Comparison of ENCODE assay signal across 26 cellular contexts in the genomic region with DNA sequence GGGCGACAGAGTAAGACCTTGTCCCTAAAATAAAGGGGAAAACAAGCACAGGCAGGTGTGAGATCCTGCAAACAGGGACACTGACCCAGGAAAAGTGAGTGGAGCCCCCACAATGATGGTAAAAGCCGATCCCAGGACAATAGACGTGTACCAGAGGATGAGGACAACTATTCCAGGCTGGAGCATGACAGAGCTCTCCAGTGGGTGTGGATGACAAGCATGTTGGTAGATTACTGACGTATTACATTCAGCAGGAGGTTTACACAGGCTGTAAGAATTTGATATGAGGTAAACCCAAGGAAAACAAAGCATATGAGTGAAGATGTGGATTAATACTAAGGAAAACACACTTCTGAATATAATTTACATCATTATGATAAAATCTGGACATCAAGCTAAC. TPM values are rescaled to one million over a fixed set of nuclear protein-coding genes. Genes with fewer than 3 reads are reported as not detected.
"Had no signal": no experiment of that assay in that cellular context is flagged by ENCODE, and none has a peak within 500 bp of the region (broad histone marks: within the 10 kb centered on the region; RNA-seq: fewer than 3 reads in every experiment).

No MANE protein-coding gene starts in this region.

- H3K9me3 ChIP-seq: breast epithelium, gastrocnemius medialis, ovary, prostate gland, spleen, upper lobe of left lung had no signal

- H3K9me3 Mint-ChIP-seq: activated CD4-positive, alpha-beta T cell treated with anti-CD3 and anti-CD28 coated beads, Interleukin-2, amount 10 ng/mL, durations not matched to agents 7 days and 5 days; activated CD8-positive, alpha-beta T cell treated with anti-CD3 and anti-CD28 coated beads for 36 hours; activated naive CD8-positive, alpha-beta T cell treated with anti-CD3 and anti-CD28 coated beads, Interleukin-2, amount 50 U/mL, for 24 hours; activated T-helper 1 cell treated with anti-CD3 and anti-CD28 coated beads, Interleukin-12 subunit alpha, Interleukin-12 subunit beta, Interleukin-2, Interleukin-4 antibody, amounts not matched to agents 30 ng/mL and 10 ng/mL and 1 ng/mL, durations not matched to agents 14 hours and 24 hours and 36 hours; natural killer cell treated with Interleukin-12 subunit alpha and Interleukin-12 subunit beta and Interleukin-15 and Interleukin-18, amount 100 ng/mL, for 72 hours had no signal

- H3K27ac ChIP-seq: breast epithelium, gastrocnemius medialis, ovary, prostate gland, spleen, upper lobe of left lung had no signal

- H3K27me3 ChIP-seq: breast epithelium, gastrocnemius medialis, ovary, upper lobe of left lung had no signal

- H3K4me3 ChIP-seq: breast epithelium, gastrocnemius medialis, ovary, prostate gland, spleen, upper lobe of left lung had no signal

- H3K4me1 ChIP-seq: breast epithelium, gastrocnemius medialis, prostate gland, spleen, upper lobe of left lung had no signal

- H3K4me1 Mint-ChIP-seq: activated CD4-positive, alpha-beta T cell treated with anti-CD3 and anti-CD28 coated beads, Interleukin-2, amount 10 ng/mL, durations not matched to agents 7 days and 5 days; activated CD8-positive, alpha-beta memory T cell treated with anti-CD3 and anti-CD28 coated beads, Interleukin-2, amount 10 ng/mL, durations not matched to agents 7 days and 5 days; activated naive CD8-positive, alpha-beta T cell treated with anti-CD3 and anti-CD28 coated beads, Interleukin-2, amount 50 U/mL, for 24 hours; T-helper 17 cell had no signal

- H3K36me3 ChIP-seq: breast epithelium, gastrocnemius medialis, ovary, prostate gland, spleen, upper lobe of left lung had no signal

- DNase-seq: activated CD4-positive, alpha-beta T cell treated with anti-CD3 and anti-CD28 coated beads, Interleukin-2, amount 10 ng/mL, durations not matched to agents 7 days and 5 days; activated CD4-positive, CD25-positive, alpha-beta regulatory T cell; activated CD8-positive, alpha-beta memory T cell treated with anti-CD3 and anti-CD28 coated beads, Interleukin-2, amount 10 ng/mL, durations not matched to agents 7 days and 5 days; activated CD8-positive, alpha-beta T cell treated with anti-CD3 and anti-CD28 coated beads for 36 hours; activated gamma-delta T cell; activated naive CD4-positive, alpha-beta T cell treated with anti-CD3 and anti-CD28 coated beads, Interleukin-2, amount 50 U/mL, for 16 hours; activated naive CD8-positive, alpha-beta T cell treated with anti-CD3 and anti-CD28 coated beads, Interleukin-2, amount 50 U/mL, for 24 hours; activated T-cell treated with anti-CD3 and anti-CD28 coated beads for 4 hours; aorta; cerebellar nuclear complex; erythroblast; gastrocnemius medialis; hypothalamus; midbrain; ovary; spleen; stimulated activated CD4-positive, alpha-beta T cell treated with anti-CD3 and anti-CD28 coated beads, Interleukin-4, amount 100 ng/mL, for 1 hour; stimulated activated naive CD8-positive, alpha-beta T cell treated with anti-CD3 and anti-CD28 coated beads, Interleukin-15, Interleukin-2, amounts not matched to agents 100 U/mL and 50 U/mL, for 24 hours; SW 1271; T-helper 17 cell; upper lobe of left lung had no signal

- ATAC-seq: activated CD8-positive, alpha-beta memory T cell treated with anti-CD3 and anti-CD28 coated beads, Interleukin-2, amount 10 ng/mL, durations not matched to agents 7 days and 5 days; activated CD8-positive, alpha-beta T cell treated with anti-CD3 and anti-CD28 coated beads for 36 hours; activated naive CD8-positive, alpha-beta T cell treated with anti-CD3 and anti-CD28 coated beads, Interleukin-2, amount 50 U/mL, for 24 hours; gastrocnemius medialis; natural killer cell treated with Interleukin-12 subunit alpha and Interleukin-12 subunit beta and Interleukin-15 and Interleukin-18, amount 100 ng/mL, for 72 hours; stimulated activated naive CD8-positive, alpha-beta T cell treated with anti-CD3 and anti-CD28 coated beads, Interleukin-15, Interleukin-2, amounts not matched to agents 100 U/mL and 50 U/mL, for 24 hours; T-helper 17 cell had no signal

- H3K4me3 Mint-ChIP-seq: activated CD4-positive, alpha-beta T cell treated with anti-CD3 and anti-CD28 coated beads, Interleukin-2, amount 10 ng/mL, durations not matched to agents 7 days and 5 days; activated CD8-positive, alpha-beta memory T cell treated with anti-CD3 and anti-CD28 coated beads, Interleukin-2, amount 10 ng/mL, durations not matched to agents 7 days and 5 days; activated CD8-positive, alpha-beta T cell treated with anti-CD3 and anti-CD28 coated beads for 36 hours; activated naive CD8-positive, alpha-beta T cell treated with anti-CD3 and anti-CD28 coated beads, Interleukin-2, amount 50 U/mL, for 24 hours; activated T-helper 1 cell treated with anti-CD3 and anti-CD28 coated beads, Interleukin-12 subunit alpha, Interleukin-12 subunit beta, Interleukin-2, Interleukin-4 antibody, amounts not matched to agents 30 ng/mL and 10 ng/mL and 1 ng/mL, durations not matched to agents 14 hours and 24 hours and 36 hours; natural killer cell treated with Interleukin-12 subunit alpha and Interleukin-12 subunit beta and Interleukin-15 and Interleukin-18, amount 100 ng/mL, for 72 hours; T-helper 17 cell had no signal

- H3K27ac Mint-ChIP-seq: activated CD4-positive, alpha-beta T cell treated with anti-CD3 and anti-CD28 coated beads, Interleukin-2, amount 10 ng/mL, durations not matched to agents 7 days and 5 days; activated CD8-positive, alpha-beta memory T cell treated with anti-CD3 and anti-CD28 coated beads, Interleukin-2, amount 10 ng/mL, durations not matched to agents 7 days and 5 days; activated CD8-positive, alpha-beta T cell treated with anti-CD3 and anti-CD28 coated beads for 36 hours; activated naive CD8-positive, alpha-beta T cell treated with anti-CD3 and anti-CD28 coated beads, Interleukin-2, amount 50 U/mL, for 24 hours; activated T-helper 1 cell treated with anti-CD3 and anti-CD28 coated beads, Interleukin-12 subunit alpha, Interleukin-12 subunit beta, Interleukin-2, Interleukin-4 antibody, amounts not matched to agents 30 ng/mL and 10 ng/mL and 1 ng/mL, durations not matched to agents 14 hours and 24 hours and 36 hours; natural killer cell treated with Interleukin-12 subunit alpha and Interleukin-12 subunit beta and Interleukin-15 and Interleukin-18, amount 100 ng/mL, for 72 hours; T-helper 17 cell had no signal

- H3K36me3 Mint-ChIP-seq: activated CD8-positive, alpha-beta memory T cell treated with anti-CD3 and anti-CD28 coated beads, Interleukin-2, amount 10 ng/mL, durations not matched to agents 7 days and 5 days; natural killer cell treated with Interleukin-12 subunit alpha and Interleukin-12 subunit beta and Interleukin-15 and Interleukin-18, amount 100 ng/mL, for 72 hours had no signal

RNA-seq across cellular contexts. Expression of a gene that starts 36.2 kb away (rescaled TPM):
- total RNA-seq: activated CD4-positive, alpha-beta T cell treated with anti-CD3 and anti-CD28 coated beads, Interleukin-2, amount 10 ng/mL, durations not matched to agents 7 days and 5 days; activated CD8-positive, alpha-beta memory T cell treated with anti-CD3 and anti-CD28 coated beads, Interleukin-2, amount 10 ng/mL, durations not matched to agents 7 days and 5 days; activated T-helper 1 cell treated with anti-CD3 and anti-CD28 coated beads, Interleukin-12 subunit alpha, Interleukin-12 subunit beta, Interleukin-2, Interleukin-4 antibody, amounts not matched to agents 30 ng/mL and 10 ng/mL and 1 ng/mL, durations not matched to agents 14 hours and 24 hours and 36 hours; aorta; gastrocnemius medialis; natural killer cell treated with Interleukin-12 subunit alpha and Interleukin-12 subunit beta and Interleukin-15 and Interleukin-18, amount 100 ng/mL, for 72 hours; ovary; spleen; subcutaneous adipose tissue; T-helper 17 cell had no signal
